ENCODE assay signal across 8 cellular contexts in genomic region chr7:66206116-66206908, GRCh38. TPM values are rescaled to one million over a fixed set of nuclear protein-coding genes. Genes with fewer than 3 reads are reported as not detected.
DNase-seq lines count a peak whose midpoint lies in the region; ATAC-seq and TF ChIP-seq lines count a peak whose summit lies in the region.

No MANE protein-coding gene starts in this region.

- TF ChIP-seq CTCF in fibroblast of pulmonary artery (IDR thresholded peaks at IDR 0.05; ENCODE audit: low read length, missing control alignments) = no peak

- ATAC-seq in T-helper 17 cell = no peak

- no peak overlapping the region for H3K27ac ChIP-seq in rectal smooth muscle tissue (ENCODE audit: low read depth, low read length)

- no peak overlapping the region for H3K9ac ChIP-seq in rectal smooth muscle tissue (ENCODE audit: low read length)

- peaks cover 7% of the 10 kb centered on the region for H3K36me3 Mint-ChIP-seq in T-helper 17 cell (ENCODE audit: low read depth)

- H3K4me3 ChIP-seq in fibroblast of pulmonary artery (replicated peaks; ENCODE audit: low read depth, low read length) (peak overlapping the region; percentile 75), rectal smooth muscle tissue (ENCODE audit: low read length) (peak overlapping the region; percentile 86)

- peaks cover 26% of the 10 kb centered on the region for H3K4me1 Mint-ChIP-seq in T-helper 17 cell

- H3K4me1 ChIP-seq in rectal smooth muscle tissue (ENCODE audit: control insufficient read depth, insufficient read depth, low read length) = peaks cover 3% of the 10 kb centered on the region

- DNase-seq in EL (peak; percentile 33), T-helper 17 cell (no peak), fibroblast of pulmonary artery (ENCODE audit: low read depth) (no peak), activated gamma-delta T cell (lab: John Stamatoyannopoulos, UW) (no peak), LoVo (ENCODE audit: low spot score) (no peak), NCI-H187 treated with DMSO at 0.1 percent for 48 hours (lab: John Stamatoyannopoulos, UW) (no peak), DMS53 treated with DMSO at 0.1 percent for 48 hours (lab: John Stamatoyannopoulos, UW; ENCODE audit: unreplicated experiment) (no peak)

- H3K4me3 Mint-ChIP-seq in T-helper 17 cell = peak overlapping the region; percentile 90

- peaks cover 2% of the 10 kb centered on the region for H3K27me3 ChIP-seq in rectal smooth muscle tissue (ENCODE audit: control insufficient read depth, insufficient read depth, low read length)

- no peaks in the 10 kb centered on the region for H3K9me3 ChIP-seq in T-helper 17 cell (ENCODE audit: control insufficient read depth, low read length, poor library complexity, severe bottlenecking)

- peaks cover 55% of the 10 kb centered on the region for H3K27me3 Mint-ChIP-seq in T-helper 17 cell

- H3K27ac Mint-ChIP-seq in T-helper 17 cell = peak overlapping the region; percentile 92

- H3K36me3 ChIP-seq in rectal smooth muscle tissue (ENCODE audit: control insufficient read depth, insufficient read depth, low read length) = no peaks in the 10 kb centered on the region

RNA-seq across cellular contexts. Expression of gene TPST1, which starts 1.2 kb away (rescaled TPM):
- total RNA-seq in T-helper 17 cell = under 1 TPM; 0.65 TPM
